ENCODE assay signal across 2 cellular contexts in the genomic region with DNA sequence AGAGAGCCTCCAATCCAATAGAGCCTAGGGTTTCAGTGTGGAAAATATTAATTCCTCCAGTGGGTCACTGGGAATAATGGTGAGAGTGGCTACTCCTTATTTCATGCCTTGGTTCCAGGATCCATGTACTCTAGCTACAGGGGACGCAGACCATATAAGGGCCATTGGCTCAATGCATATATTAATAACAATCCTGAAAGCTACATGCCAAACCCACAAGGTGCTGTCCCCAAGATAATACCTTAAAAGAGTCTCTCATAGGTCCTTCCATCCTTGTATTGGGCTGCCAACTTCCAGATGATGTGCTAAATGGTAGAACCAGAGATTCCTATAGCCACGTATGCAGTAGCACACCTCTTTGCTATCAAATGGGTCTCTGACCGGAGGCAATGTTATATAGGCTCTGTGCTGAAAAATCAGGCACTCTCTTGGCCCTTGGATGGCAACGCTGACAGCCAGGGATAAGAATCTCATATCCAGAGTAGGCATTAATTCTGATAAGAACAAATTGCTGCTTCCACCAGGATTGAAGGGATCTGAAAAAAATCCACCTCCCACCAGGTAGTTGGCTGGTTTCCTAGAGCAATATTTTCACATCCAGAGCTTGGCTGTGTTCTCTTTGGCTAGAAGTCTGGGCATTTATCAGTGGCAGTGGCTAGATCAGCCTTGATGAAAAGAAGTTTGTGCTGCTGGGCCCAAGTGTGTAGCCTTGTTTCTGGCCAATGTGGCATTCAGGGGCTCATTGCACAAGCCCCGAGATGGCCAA.
TF ChIP-seq lines count a peak whose summit lies in the region.

No MANE protein-coding gene starts in this region.

TF ChIP-seq in HEK293, 187 proteins besides CTCF, POLR2A, EP300 and RAD21 (continued from another document):
- TF ChIP-seq, protein P1, sequence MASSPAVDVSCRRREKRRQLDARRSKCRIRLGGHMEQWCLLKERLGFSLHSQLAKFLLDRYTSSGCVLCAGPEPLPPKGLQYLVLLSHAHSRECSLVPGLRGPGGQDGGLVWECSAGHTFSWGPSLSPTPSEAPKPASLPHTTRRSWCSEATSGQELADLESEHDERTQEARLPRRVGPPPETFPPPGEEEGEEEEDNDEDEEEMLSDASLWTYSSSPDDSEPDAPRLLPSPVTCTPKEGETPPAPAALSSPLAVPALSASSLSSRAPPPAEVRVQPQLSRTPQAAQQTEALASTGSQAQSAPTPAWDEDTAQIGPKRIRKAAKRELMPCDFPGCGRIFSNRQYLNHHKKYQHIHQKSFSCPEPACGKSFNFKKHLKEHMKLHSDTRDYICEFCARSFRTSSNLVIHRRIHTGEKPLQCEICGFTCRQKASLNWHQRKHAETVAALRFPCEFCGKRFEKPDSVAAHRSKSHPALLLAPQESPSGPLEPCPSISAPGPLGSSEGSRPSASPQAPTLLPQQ (tag by site-specific recombination; IDR thresholded peaks at IDR 0.05): no peak
- no peak for TF ChIP-seq ZNF610 (tag by site-specific recombination; IDR thresholded peaks at IDR 0.05; ENCODE audit: borderline replicate concordance)

TF ChIP-seq in HepG2, 621 proteins besides CTCF, POLR2A, EP300 and RAD21 (continued from another document):
- TF ChIP-seq, protein P2, sequence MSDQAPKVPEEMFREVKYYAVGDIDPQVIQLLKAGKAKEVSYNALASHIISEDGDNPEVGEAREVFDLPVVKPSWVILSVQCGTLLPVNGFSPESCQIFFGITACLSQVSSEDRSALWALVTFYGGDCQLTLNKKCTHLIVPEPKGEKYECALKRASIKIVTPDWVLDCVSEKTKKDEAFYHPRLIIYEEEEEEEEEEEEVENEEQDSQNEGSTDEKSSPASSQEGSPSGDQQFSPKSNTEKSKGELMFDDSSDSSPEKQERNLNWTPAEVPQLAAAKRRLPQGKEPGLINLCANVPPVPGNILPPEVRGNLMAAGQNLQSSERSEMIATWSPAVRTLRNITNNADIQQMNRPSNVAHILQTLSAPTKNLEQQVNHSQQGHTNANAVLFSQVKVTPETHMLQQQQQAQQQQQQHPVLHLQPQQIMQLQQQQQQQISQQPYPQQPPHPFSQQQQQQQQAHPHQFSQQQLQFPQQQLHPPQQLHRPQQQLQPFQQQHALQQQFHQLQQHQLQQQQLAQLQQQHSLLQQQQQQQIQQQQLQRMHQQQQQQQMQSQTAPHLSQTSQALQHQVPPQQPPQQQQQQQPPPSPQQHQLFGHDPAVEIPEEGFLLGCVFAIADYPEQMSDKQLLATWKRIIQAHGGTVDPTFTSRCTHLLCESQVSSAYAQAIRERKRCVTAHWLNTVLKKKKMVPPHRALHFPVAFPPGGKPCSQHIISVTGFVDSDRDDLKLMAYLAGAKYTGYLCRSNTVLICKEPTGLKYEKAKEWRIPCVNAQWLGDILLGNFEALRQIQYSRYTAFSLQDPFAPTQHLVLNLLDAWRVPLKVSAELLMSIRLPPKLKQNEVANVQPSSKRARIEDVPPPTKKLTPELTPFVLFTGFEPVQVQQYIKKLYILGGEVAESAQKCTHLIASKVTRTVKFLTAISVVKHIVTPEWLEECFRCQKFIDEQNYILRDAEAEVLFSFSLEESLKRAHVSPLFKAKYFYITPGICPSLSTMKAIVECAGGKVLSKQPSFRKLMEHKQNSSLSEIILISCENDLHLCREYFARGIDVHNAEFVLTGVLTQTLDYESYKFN (CRISPR knock-in tag; conservative IDR thresholded peaks at IDR 0.05): no peak
- TF ChIP-seq MED8 (CRISPR knock-in tag; IDR thresholded peaks at IDR 0.05; ENCODE audit: insufficient replicate concordance): no peak
- no peak for TF ChIP-seq ZNF121 (CRISPR knock-in tag; IDR thresholded peaks at IDR 0.05)
